10 cellular contexts compared by ENCODE assay signal in genomic region chr7:13032524-13032923, GRCh38.
DNase-seq lines count a peak whose midpoint lies in the region; ATAC-seq, FAIRE-seq and TF ChIP-seq lines count a peak whose summit lies in the region.
"Had no signal": no experiment of that assay in that cellular context is flagged by ENCODE, and none has a peak within 500 bp of the region (broad histone marks: within the 10 kb centered on the region; RNA-seq: fewer than 3 reads in every experiment).

No MANE protein-coding gene starts in this region.

- in situ Hi-C loops in GM13977 (cut with MboI; ENCODE audit: low pct_unique_long_range_greater_than_20kb, low sequenced_read_pairs, unreplicated experiment) = no loop called here

- FAIRE-seq in frontal cortex (lab: Jason Lieb, UNC) = no peak

- H3K27ac ChIP-seq in C4-2B = no peak overlapping the region

- no peak for TF ChIP-seq POLR2A in GM18505 (IDR thresholded peaks at IDR 0.05; ENCODE audit: borderline replicate concordance, extremely low read depth, insufficient read depth, insufficient read length)

- ATAC-seq in HG03460 (IDR thresholded peaks at IDR 0.05; ENCODE audit: unreplicated experiment) (no peak), GM18505 (IDR thresholded peaks at IDR 0.05; ENCODE audit: unreplicated experiment) (no peak)

- TF ChIP-seq CTCF in C4-2B (conservative IDR thresholded peaks at IDR 0.05) (peak; percentile 7; the same call in 1 of the 2 replicates), GM13977 (IDR thresholded peaks at IDR 0.05; ENCODE audit: extremely low read depth, insufficient read depth, missing control alignments) (no peak)

- DNase-seq in HT-29 (ENCODE audit: low spot score) = peak; percentile 54
- DNase-seq in NCI-H446 treated with DMSO at 0.1 percent for 48 hours (lab: John Stamatoyannopoulos, UW) = peak; percentile 11
- DNase-seq in iPS DF 19.7 (ENCODE audit: low read depth, low spot score) = peak; percentile 45
- DNase-seq in GM13977 (ENCODE audit: low spot score) = no peak
- DNase-seq in frontal cortex (ENCODE audit: low spot score in 2 of 2) = no peak
- DNase-seq: glutamatergic neuron, NCI-H226 had no signal

Comparison
In these comparisons a context has a peak if more than half of its experiments do, and no peak if none do; other contexts are left out.
1. DNase-seq: peak in HT-29 (single experiment), NCI-H446 treated with DMSO at 0.1 percent for 48 hours (single experiment) and iPS DF 19.7 (single experiment); none in GM13977 (single experiment) and frontal cortex (0 of 2).